7 cellular contexts compared by ENCODE assay signal in genomic region chr2:9178905-9179571, GRCh38. TPM values are rescaled to one million over a fixed set of nuclear protein-coding genes. Genes with fewer than 3 reads are reported as not detected.
DNase-seq lines count a peak whose midpoint lies in the region; ATAC-seq and TF ChIP-seq lines count a peak whose summit lies in the region.

No MANE protein-coding gene starts in this region.

- DNase-seq in HFFc6 (peak; percentile 68), NCI-H748 (lab: John Stamatoyannopoulos, UW; ENCODE audit: unreplicated experiment) (peak; percentile 97), neural crest cell (ENCODE audit: low read depth, low spot score) (no peak), cerebellar cortex (ENCODE audit: low spot score) (no peak), GM10266 (ENCODE audit: extremely low spot score) (no peak)
- DNase-seq in activated naive CD4-positive, alpha-beta T cell treated with anti-CD3 and anti-CD28 coated beads, Interleukin-2, amount 50 U/mL, for 72 hours (ENCODE audit: low spot score in 2 of 2): no peak

- no peak for TF ChIP-seq CTCF in HFFc6 (IDR thresholded peaks at IDR 0.05)
- no peak for TF ChIP-seq CTCF in neural crest cell (conservative IDR thresholded peaks at IDR 0.05)
- no peak for TF ChIP-seq CTCF in GM10266 (IDR thresholded peaks at IDR 0.05; ENCODE audit: control insufficient read depth, insufficient read depth, low read depth, missing control alignments)

- no peaks in the 10 kb centered on the region for H3K36me3 ChIP-seq in esophagus (ENCODE audit: control insufficient read depth in 2 of 2, insufficient read depth in 2 of 2, low read length in 1 of 2)

- ATAC-seq in activated naive CD4-positive, alpha-beta T cell treated with anti-CD3 and anti-CD28 coated beads, Interleukin-2, amount 50 U/mL, for 72 hours: no peak

- H3K4me1 ChIP-seq in esophagus (ENCODE audit: control insufficient read depth in 2 of 2, insufficient read depth in 2 of 2, low read length in 1 of 2): peaks cover 0 to 4% of the 10 kb centered on the region in 2 donors

- no peaks in the 10 kb centered on the region for H3K27me3 ChIP-seq in esophagus (ENCODE audit: control insufficient read depth in 1 of 2, insufficient read depth in 2 of 2, low read length in 2 of 2)

- peak overlapping the region; percentile 83 for H3K4me3 Mint-ChIP-seq in HFFc6
- H3K4me3 Mint-ChIP-seq in neural crest cell: peak overlapping the region; percentile 65

- H3K9me3 Mint-ChIP-seq in HFFc6 (no peaks in the 10 kb centered on the region), neural crest cell (no peaks in the 10 kb centered on the region)
- peaks cover 0 to 9% of the 10 kb centered on the region in 2 donors for H3K9me3 Mint-ChIP-seq in activated naive CD4-positive, alpha-beta T cell treated with anti-CD3 and anti-CD28 coated beads, Interleukin-2, amount 50 U/mL, for 72 hours

- H3K27ac Mint-ChIP-seq in HFFc6 (peak overlapping the region; percentile 97), neural crest cell (ENCODE audit: unreplicated experiment) (peak overlapping the region; percentile 95)
- no peak overlapping the region for H3K27ac Mint-ChIP-seq in activated naive CD4-positive, alpha-beta T cell treated with anti-CD3 and anti-CD28 coated beads, Interleukin-2, amount 50 U/mL, for 72 hours

- peaks cover 68% of the 10 kb centered on the region for H3K4me1 Mint-ChIP-seq in HFFc6 (ENCODE audit: low read depth)
- peaks cover 48% of the 10 kb centered on the region for H3K4me1 Mint-ChIP-seq in neural crest cell

- H3K4me3 ChIP-seq in esophagus (ENCODE audit: low read depth in 1 of 2, low read length in 2 of 2): no peak overlapping the region

- peak overlapping the region; percentile 93 to 95 for H3K27ac ChIP-seq in esophagus (ENCODE audit: low read depth in 2 of 2, low read length in 1 of 2)

- H3K36me3 Mint-ChIP-seq in HFFc6 (ENCODE audit: low read depth): no peaks in the 10 kb centered on the region
- H3K36me3 Mint-ChIP-seq in neural crest cell (ENCODE audit: low read depth): peaks cover 2% of the 10 kb centered on the region
- peaks cover 0 to 5% of the 10 kb centered on the region in 2 donors for H3K36me3 Mint-ChIP-seq in activated naive CD4-positive, alpha-beta T cell treated with anti-CD3 and anti-CD28 coated beads, Interleukin-2, amount 50 U/mL, for 72 hours

- WGBS in esophagus, 2 donors: 22 to 34% methylated on average over 13 of the region's 13 CpGs

- H3K9me3 ChIP-seq in esophagus (ENCODE audit: control insufficient read depth in 2 of 2, insufficient read depth in 1 of 2, low read depth in 1 of 2, low read length in 1 of 2): no peaks in the 10 kb centered on the region

- no peaks in the 10 kb centered on the region; the same call in 1 of the 2 replicates for H3K27me3 Mint-ChIP-seq in HFFc6 (ENCODE audit: insufficient read depth)
- no peaks in the 10 kb centered on the region for H3K27me3 Mint-ChIP-seq in neural crest cell (ENCODE audit: low read depth)

RNA-seq across cellular contexts. Expression of gene ASAP2, which starts 27.6 kb away (rescaled TPM):
- total RNA-seq in HFFc6 (2021; fragmentation: NEBNext Ultra II Directional; extraction: Animal tissue kit (Norgen Biotek cat#: 25700)): 10 to 100 TPM; 31.2 to 37.4 (median 34.3) TPM
- polyA plus RNA-seq in esophagus: 1 to 10 TPM; 4.0 to 5.3 TPM
- 48.6 and 51.8 TPM in 2 replicates for total RNA-seq in neural crest cell
- total RNA-seq in activated naive CD4-positive, alpha-beta T cell treated with anti-CD3 and anti-CD28 coated beads, Interleukin-2, amount 50 U/mL, for 72 hours: 1 to 10 TPM in 1 of 2 donors, under 1 TPM in 1; 0.09 to 1.0 TPM

Comparison
In these comparisons a context has a peak if more than half of its experiments do, and no peak if none do; other contexts are left out.
1. DNase-seq: peak in HFFc6 (single experiment) and NCI-H748 (single experiment); none in neural crest cell (single experiment), cerebellar cortex (single experiment), GM10266 (single experiment) and activated naive CD4-positive, alpha-beta T cell treated with anti-CD3 and anti-CD28 coated beads, Interleukin-2, amount 50 U/mL, for 72 hours (0 of 2).
2. H3K27ac Mint-ChIP-seq: peak in HFFc6 (single experiment) and neural crest cell (single experiment); none in activated naive CD4-positive, alpha-beta T cell treated with anti-CD3 and anti-CD28 coated beads, Interleukin-2, amount 50 U/mL, for 72 hours (0 of 2).
3. RNA of gene ASAP2, which starts 27.6 kb away (total RNA-seq): 48.6 to 51.8 TPM in neural crest cell and 31.2 to 37.4 TPM in HFFc6; 0.09 to 1.0 TPM in activated naive CD4-positive, alpha-beta T cell treated with anti-CD3 and anti-CD28 coated beads, Interleukin-2, amount 50 U/mL, for 72 hours; every median in the first group is over 10 times any median in the second.